Comparison of ENCODE assay signal across 16 cellular contexts in the genomic region with DNA sequence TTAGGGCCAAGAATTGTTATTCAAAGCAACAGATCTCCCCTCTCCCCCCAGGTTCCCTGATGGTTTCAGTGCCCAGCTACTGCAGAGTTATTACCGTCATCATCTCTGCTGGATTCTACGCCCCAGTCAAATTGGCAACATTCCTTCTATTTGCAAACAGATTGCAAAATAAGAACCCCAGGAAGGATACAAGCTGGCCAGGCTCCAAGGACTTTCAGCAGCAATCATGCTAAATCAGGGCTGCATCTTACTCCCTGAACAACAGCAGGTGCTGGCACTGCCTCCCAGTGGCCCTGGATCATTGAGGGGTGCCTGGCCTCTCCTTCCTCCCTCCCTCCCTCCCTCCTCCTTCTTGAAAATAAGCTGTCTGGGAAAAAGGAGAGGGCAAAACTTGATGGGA.
DNase-seq lines count a peak whose midpoint lies in the region.
"Had no signal": no experiment of that assay in that cellular context is flagged by ENCODE, and none has a peak within 500 bp of the region (broad histone marks: within the 10 kb centered on the region; RNA-seq: fewer than 3 reads in every experiment).

No MANE protein-coding gene starts in this region.

- CTCF ChIA-PET in activated CD4-positive, alpha-beta memory T cell treated with anti-CD3 and anti-CD28 coated beads, Interleukin-2, amount 10 ng/mL, durations not matched to agents 7 days and 5 days (lab: Charles Lee) = no interaction called here

- no peak overlapping the region for H2BK5ac ChIP-seq in trophoblast cell (ENCODE audit: low read depth, low read length, poor library complexity)

- H3K27ac Mint-ChIP-seq in activated CD4-positive, alpha-beta memory T cell treated with anti-CD3 and anti-CD28 coated beads, Interleukin-2, amount 10 ng/mL, durations not matched to agents 7 days and 5 days = no peak overlapping the region
- H3K27ac Mint-ChIP-seq: activated CD4-positive, alpha-beta T cell treated with anti-CD3 and anti-CD28 coated beads for 36 hours; activated naive CD4-positive, alpha-beta T cell treated with anti-CD3 and anti-CD28 coated beads, Interleukin-2, amount 10 ng/mL, durations not matched to agents 7 days and 5 days; neural progenitor cell; T-helper 2 cell treated with Interferon-gamma antibody and Interleukin-4, amounts not matched to agents 5 μg/mL and 100 μg/mL, for 36 hours had no signal

- H3K18ac ChIP-seq in trophoblast cell (ENCODE audit: low read length) = no peak overlapping the region

- no peak overlapping the region for H3K14ac ChIP-seq in trophoblast cell (ENCODE audit: low read length)

- H3K4me3 Mint-ChIP-seq in activated CD4-positive, alpha-beta memory T cell treated with anti-CD3 and anti-CD28 coated beads, Interleukin-2, amount 10 ng/mL, durations not matched to agents 7 days and 5 days = no peak overlapping the region
- H3K4me3 Mint-ChIP-seq: activated CD4-positive, alpha-beta T cell treated with anti-CD3 and anti-CD28 coated beads for 36 hours; activated naive CD4-positive, alpha-beta T cell treated with anti-CD3 and anti-CD28 coated beads, Interleukin-2, amount 10 ng/mL, durations not matched to agents 7 days and 5 days; neural progenitor cell; T-helper 2 cell treated with Interferon-gamma antibody and Interleukin-4, amounts not matched to agents 5 μg/mL and 100 μg/mL, for 36 hours had no signal

- no peaks in the 10 kb centered on the region for H3K79me2 ChIP-seq in trophoblast cell (ENCODE audit: control insufficient read depth, insufficient read depth, low read length, poor library complexity)

- peaks cover 12% of the 10 kb centered on the region for H3K9me3 Mint-ChIP-seq in activated CD4-positive, alpha-beta memory T cell treated with anti-CD3 and anti-CD28 coated beads, Interleukin-2, amount 10 ng/mL, durations not matched to agents 7 days and 5 days

- DNase-seq in Ammon's horn (ENCODE audit: low spot score) (peak; percentile 42), NCI-H2081 (lab: John Stamatoyannopoulos, UW) (peak; percentile 80 to 96), cerebellar cortex (ENCODE audit: low spot score) (peak; percentile 44), posterior cingulate gyrus (peak in 8 of 10 donors; percentile 16 to 84 (median 42)), HPDE6-E6E7 (ENCODE audit: extremely low spot score) (no peak), trophoblast cell (no peak)
- no peak for DNase-seq in activated CD4-positive, alpha-beta memory T cell treated with anti-CD3 and anti-CD28 coated beads, Interleukin-2, amount 10 ng/mL, durations not matched to agents 7 days and 5 days
- DNase-seq in effector CD8-positive, alpha-beta T cell (lab: John Stamatoyannopoulos, UW) = no peak
- DNase-seq: activated CD4-positive, alpha-beta T cell treated with anti-CD3 and anti-CD28 coated beads for 36 hours; activated CD8-positive, alpha-beta memory T cell treated with anti-CD3 and anti-CD28 coated beads, Interleukin-2, amount 50 U/mL, for 48 hours; activated naive CD4-positive, alpha-beta T cell treated with anti-CD3 and anti-CD28 coated beads, Interleukin-2, amount 10 ng/mL, durations not matched to agents 7 days and 5 days; foreskin melanocyte; stimulated activated naive CD4-positive, alpha-beta T cell; uterus had no signal

- H3K27me3 Mint-ChIP-seq in activated CD4-positive, alpha-beta memory T cell treated with anti-CD3 and anti-CD28 coated beads, Interleukin-2, amount 10 ng/mL, durations not matched to agents 7 days and 5 days = no peaks in the 10 kb centered on the region
- H3K27me3 Mint-ChIP-seq: activated CD4-positive, alpha-beta T cell treated with anti-CD3 and anti-CD28 coated beads for 36 hours; activated naive CD4-positive, alpha-beta T cell treated with anti-CD3 and anti-CD28 coated beads, Interleukin-2, amount 10 ng/mL, durations not matched to agents 7 days and 5 days had no signal

- intact Hi-C loops in posterior cingulate gyrus (cut with DNase I) = no loop called here

- no peak overlapping the region for H4K91ac ChIP-seq in trophoblast cell (ENCODE audit: low read depth, low read length)

- no peak overlapping the region for H4K12ac ChIP-seq in trophoblast cell (ENCODE audit: low read depth, low read length)

- no peak overlapping the region for H2AK5ac ChIP-seq in trophoblast cell (ENCODE audit: low read length)

- H3K4ac ChIP-seq in trophoblast cell (ENCODE audit: low read depth, low read length) = no peak overlapping the region

- no peaks in the 10 kb centered on the region for H3K4me1 Mint-ChIP-seq in activated CD4-positive, alpha-beta memory T cell treated with anti-CD3 and anti-CD28 coated beads, Interleukin-2, amount 10 ng/mL, durations not matched to agents 7 days and 5 days
- H3K4me1 Mint-ChIP-seq: activated CD4-positive, alpha-beta T cell treated with anti-CD3 and anti-CD28 coated beads for 36 hours; activated naive CD4-positive, alpha-beta T cell treated with anti-CD3 and anti-CD28 coated beads, Interleukin-2, amount 10 ng/mL, durations not matched to agents 7 days and 5 days; neural progenitor cell had no signal

- H3K36me3 ChIP-seq in trophoblast cell (ENCODE audit: control insufficient read depth in 1 of 2, insufficient read depth in 2 of 2, low read length in 2 of 2) = no peaks in the 10 kb centered on the region
- H3K36me3 ChIP-seq: neural progenitor cell, uterus had no signal

- POLR2A ChIA-PET in activated CD4-positive, alpha-beta memory T cell treated with anti-CD3 and anti-CD28 coated beads, Interleukin-2, amount 10 ng/mL, durations not matched to agents 7 days and 5 days (lab: Charles Lee) = no interaction called here

- H3K27me3 ChIP-seq in trophoblast cell (ENCODE audit: insufficient read depth, low read length) = no peaks in the 10 kb centered on the region
- H3K27me3 ChIP-seq: neural progenitor cell, uterus had no signal

- no peaks in the 10 kb centered on the region for H3K36me3 Mint-ChIP-seq in activated CD4-positive, alpha-beta memory T cell treated with anti-CD3 and anti-CD28 coated beads, Interleukin-2, amount 10 ng/mL, durations not matched to agents 7 days and 5 days (ENCODE audit: low read depth)
- H3K36me3 Mint-ChIP-seq: activated naive CD4-positive, alpha-beta T cell treated with anti-CD3 and anti-CD28 coated beads, Interleukin-2, amount 10 ng/mL, durations not matched to agents 7 days and 5 days; neural progenitor cell had no signal

- no peak overlapping the region for H3K9ac ChIP-seq in trophoblast cell (ENCODE audit: low read length)
- H3K9ac ChIP-seq: neural progenitor cell had no signal

- H3K79me1 ChIP-seq in trophoblast cell (ENCODE audit: low read length) = no peaks in the 10 kb centered on the region

- no peak overlapping the region for H2BK120ac ChIP-seq in trophoblast cell (ENCODE audit: insufficient read depth, low read length, poor library complexity)

- no peak overlapping the region for H3K4me3 ChIP-seq in trophoblast cell (ENCODE audit: low read depth, low read length)
- H3K4me3 ChIP-seq: neural progenitor cell, uterus had no signal

- H2AFZ ChIP-seq in trophoblast cell (ENCODE audit: insufficient read depth, low read length, poor library complexity) = no peak overlapping the region
- H2AFZ ChIP-seq: neural progenitor cell had no signal

- H3K4me1 ChIP-seq in trophoblast cell (ENCODE audit: control insufficient read depth in 1 of 2, insufficient read depth in 2 of 2, low read length in 2 of 2) = no peaks in the 10 kb centered on the region
- H3K4me1 ChIP-seq: neural progenitor cell, uterus had no signal

- H3K4me2 ChIP-seq in trophoblast cell (ENCODE audit: low read length) = no peak overlapping the region
- H3K4me2 ChIP-seq: neural progenitor cell had no signal

- WGBS in trophoblast cell (ENCODE audit: extremely low coverage, insufficient coverage, insufficient read length) = no CpG with 5 or more reads among the region's 2 CpGs

- H4K8ac ChIP-seq in trophoblast cell (ENCODE audit: low read depth, low read length) = no peak overlapping the region

- H3K27ac ChIP-seq in trophoblast cell (ENCODE audit: low read depth, low read length) = no peak overlapping the region
- H3K27ac ChIP-seq: neural progenitor cell, uterus had no signal

- no peak overlapping the region for H3K23ac ChIP-seq in trophoblast cell (ENCODE audit: low read length)

- peaks cover 4% of the 10 kb centered on the region for H3K9me3 ChIP-seq in trophoblast cell (ENCODE audit: insufficient read depth, low read depth, low read length)

- H2BK12ac ChIP-seq in trophoblast cell (ENCODE audit: low read length) = no peak overlapping the region

Comparison
In these comparisons a context has a peak if more than half of its experiments do, and no peak if none do; other contexts are left out.
1. DNase-seq: peak in Ammon's horn (single experiment), NCI-H2081 (2 of 2), cerebellar cortex (single experiment) and posterior cingulate gyrus (8 of 10); none in activated CD4-positive, alpha-beta memory T cell treated with anti-CD3 and anti-CD28 coated beads, Interleukin-2, amount 10 ng/mL, durations not matched to agents 7 days and 5 days (single experiment), HPDE6-E6E7 (single experiment), effector CD8-positive, alpha-beta T cell (single experiment) and trophoblast cell (0 of 2).